In the genomic region with DNA sequence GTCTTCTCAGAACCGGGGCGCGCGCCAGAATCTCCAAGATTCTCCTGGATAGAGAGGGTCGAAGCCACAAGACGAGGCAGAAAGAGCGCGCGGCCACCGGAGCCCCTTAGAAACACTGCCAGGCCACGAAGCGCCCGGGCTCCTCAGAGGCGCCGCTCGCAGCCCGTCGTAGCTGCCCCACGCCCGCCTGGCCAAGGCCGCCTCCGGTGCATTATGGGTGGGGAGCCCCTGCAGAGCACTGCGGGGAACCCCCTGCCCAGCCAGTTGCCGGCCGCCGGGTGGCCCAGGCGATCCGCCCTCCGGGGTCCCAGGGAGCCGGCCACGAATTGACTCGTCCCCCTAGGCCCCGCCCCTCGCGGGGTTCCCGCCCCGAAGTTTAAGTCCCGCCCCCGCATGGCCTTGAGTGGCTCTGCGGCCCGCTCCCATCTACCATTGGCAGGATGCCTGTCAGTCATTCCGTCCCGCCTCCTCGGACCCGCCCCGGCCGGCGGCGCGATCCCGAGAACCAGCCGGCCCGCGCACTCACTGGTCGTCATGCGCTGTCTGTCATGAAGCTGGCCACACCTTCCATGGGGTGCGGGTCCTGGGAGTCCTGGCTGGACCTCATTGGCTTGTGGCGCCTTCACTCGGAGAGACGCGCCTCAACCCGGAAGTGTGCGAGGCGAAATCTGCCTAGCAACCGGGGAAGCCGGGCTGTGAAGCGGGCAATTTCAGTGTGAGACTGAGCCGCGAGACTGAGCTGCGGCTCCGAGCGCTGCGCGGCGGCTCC, we compare ENCODE assay signal across 1 cellular context.
TF ChIP-seq lines count a peak whose summit lies in the region.

No MANE protein-coding gene starts in this region.

TF ChIP-seq in HepG2, 621 proteins besides CTCF, POLR2A, EP300 and RAD21 (continued from another document and continues in another):
- TF ChIP-seq DMAP1 (CRISPR knock-in tag; IDR thresholded peaks at IDR 0.05): peak; percentile 32; the same call in 1 of the 2 replicates
- TF ChIP-seq, protein P1, sequence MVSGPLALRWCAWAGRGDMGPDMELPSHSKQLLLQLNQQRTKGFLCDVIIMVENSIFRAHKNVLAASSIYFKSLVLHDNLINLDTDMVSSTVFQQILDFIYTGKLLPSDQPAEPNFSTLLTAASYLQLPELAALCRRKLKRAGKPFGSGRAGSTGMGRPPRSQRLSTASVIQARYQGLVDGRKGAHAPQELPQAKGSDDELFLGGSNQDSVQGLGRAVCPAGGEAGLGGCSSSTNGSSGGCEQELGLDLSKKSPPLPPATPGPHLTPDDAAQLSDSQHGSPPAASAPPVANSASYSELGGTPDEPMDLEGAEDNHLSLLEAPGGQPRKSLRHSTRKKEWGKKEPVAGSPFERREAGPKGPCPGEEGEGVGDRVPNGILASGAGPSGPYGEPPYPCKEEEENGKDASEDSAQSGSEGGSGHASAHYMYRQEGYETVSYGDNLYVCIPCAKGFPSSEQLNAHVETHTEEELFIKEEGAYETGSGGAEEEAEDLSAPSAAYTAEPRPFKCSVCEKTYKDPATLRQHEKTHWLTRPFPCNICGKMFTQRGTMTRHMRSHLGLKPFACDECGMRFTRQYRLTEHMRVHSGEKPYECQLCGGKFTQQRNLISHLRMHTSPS (CRISPR knock-in tag; IDR thresholded peaks at IDR 0.05; ENCODE audit: low read depth): peak; percentile 27; the same call in 1 of the 2 replicates
- TF ChIP-seq ERF (CRISPR knock-in tag; IDR thresholded peaks at IDR 0.05): peak; percentile 64; the same call in 1 of the 2 replicates
- TF ChIP-seq, protein P2, sequence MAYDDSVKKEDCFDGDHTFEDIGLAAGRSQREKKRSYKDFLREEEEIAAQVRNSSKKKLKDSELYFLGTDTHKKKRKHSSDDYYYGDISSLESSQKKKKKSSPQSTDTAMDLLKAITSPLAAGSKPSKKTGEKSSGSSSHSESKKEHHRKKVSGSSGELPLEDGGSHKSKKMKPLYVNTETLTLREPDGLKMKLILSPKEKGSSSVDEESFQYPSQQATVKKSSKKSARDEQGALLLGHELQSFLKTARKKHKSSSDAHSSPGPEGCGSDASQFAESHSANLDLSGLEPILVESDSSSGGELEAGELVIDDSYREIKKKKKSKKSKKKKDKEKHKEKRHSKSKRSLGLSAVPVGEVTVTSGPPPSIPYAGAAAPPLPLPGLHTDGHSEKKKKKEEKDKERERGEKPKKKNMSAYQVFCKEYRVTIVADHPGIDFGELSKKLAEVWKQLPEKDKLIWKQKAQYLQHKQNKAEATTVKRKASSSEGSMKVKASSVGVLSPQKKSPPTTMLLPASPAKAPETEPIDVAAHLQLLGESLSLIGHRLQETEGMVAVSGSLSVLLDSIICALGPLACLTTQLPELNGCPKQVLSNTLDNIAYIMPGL (CRISPR knock-in tag; IDR thresholded peaks at IDR 0.05; ENCODE audit: borderline replicate concordance in 1 of 2, low read depth in 1 of 2): peak in 1 of 2 experiments; percentile 27; a peak in 1 of 4 replicates
- peak; percentile 74 for TF ChIP-seq KMT2B (CRISPR knock-in tag; IDR thresholded peaks at IDR 0.05)
- no peak for TF ChIP-seq ZNF367 (CRISPR knock-in tag; IDR thresholded peaks at IDR 0.05; ENCODE audit: borderline replicate concordance)
- TF ChIP-seq SAP130 (CRISPR knock-in tag; IDR thresholded peaks at IDR 0.05; ENCODE audit: low read depth): peak; percentile 97
- TF ChIP-seq, protein P3, sequence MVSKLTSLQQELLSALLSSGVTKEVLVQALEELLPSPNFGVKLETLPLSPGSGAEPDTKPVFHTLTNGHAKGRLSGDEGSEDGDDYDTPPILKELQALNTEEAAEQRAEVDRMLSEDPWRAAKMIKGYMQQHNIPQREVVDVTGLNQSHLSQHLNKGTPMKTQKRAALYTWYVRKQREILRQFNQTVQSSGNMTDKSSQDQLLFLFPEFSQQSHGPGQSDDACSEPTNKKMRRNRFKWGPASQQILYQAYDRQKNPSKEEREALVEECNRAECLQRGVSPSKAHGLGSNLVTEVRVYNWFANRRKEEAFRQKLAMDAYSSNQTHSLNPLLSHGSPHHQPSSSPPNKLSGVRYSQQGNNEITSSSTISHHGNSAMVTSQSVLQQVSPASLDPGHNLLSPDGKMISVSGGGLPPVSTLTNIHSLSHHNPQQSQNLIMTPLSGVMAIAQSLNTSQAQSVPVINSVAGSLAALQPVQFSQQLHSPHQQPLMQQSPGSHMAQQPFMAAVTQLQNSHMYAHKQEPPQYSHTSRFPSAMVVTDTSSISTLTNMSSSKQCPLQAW (CRISPR knock-in tag; IDR thresholded peaks at IDR 0.05): peak; percentile 53; the same call in 1 of the 2 replicates
- TF ChIP-seq ZMYM4 (CRISPR knock-in tag; IDR thresholded peaks at IDR 0.05): peak; percentile 71; the same call in 1 of the 2 replicates
- TF ChIP-seq SALL1 (CRISPR knock-in tag; IDR thresholded peaks at IDR 0.05): peak; percentile 10; the same call in 1 of the 2 replicates
- TF ChIP-seq ZBTB39 (CRISPR knock-in tag; IDR thresholded peaks at IDR 0.05): no peak
- peak; percentile 94; the same call in 1 of the 2 replicates for TF ChIP-seq SP1 (IDR thresholded peaks at IDR 0.05)
- TF ChIP-seq SP1 (CRISPR knock-in tag; IDR thresholded peaks at IDR 0.05): peak; percentile 98
- TF ChIP-seq HOXD1 (CRISPR knock-in tag; IDR thresholded peaks at IDR 0.05): 0 out of 2 replicates have a peak, but pooled peaks have one; percentile 14
- no peak for TF ChIP-seq E2F2 (CRISPR knock-in tag; IDR thresholded peaks at IDR 0.05; ENCODE audit: borderline replicate concordance)
- peak; percentile 42; the same call in 1 of the 2 replicates for TF ChIP-seq SRF (IDR thresholded peaks at IDR 0.05; ENCODE audit: low read depth, low read length)
- peak; percentile 84 for TF ChIP-seq E2F1 (CRISPR knock-in tag; IDR thresholded peaks at IDR 0.05)
- no peak for TF ChIP-seq NAIF1 (CRISPR knock-in tag; IDR thresholded peaks at IDR 0.05; ENCODE audit: borderline replicate concordance)
- TF ChIP-seq TBX2 (CRISPR knock-in tag; IDR thresholded peaks at IDR 0.05; ENCODE audit: borderline replicate concordance): no peak; the same call in 1 of the 2 replicates
- TF ChIP-seq, protein P4, sequence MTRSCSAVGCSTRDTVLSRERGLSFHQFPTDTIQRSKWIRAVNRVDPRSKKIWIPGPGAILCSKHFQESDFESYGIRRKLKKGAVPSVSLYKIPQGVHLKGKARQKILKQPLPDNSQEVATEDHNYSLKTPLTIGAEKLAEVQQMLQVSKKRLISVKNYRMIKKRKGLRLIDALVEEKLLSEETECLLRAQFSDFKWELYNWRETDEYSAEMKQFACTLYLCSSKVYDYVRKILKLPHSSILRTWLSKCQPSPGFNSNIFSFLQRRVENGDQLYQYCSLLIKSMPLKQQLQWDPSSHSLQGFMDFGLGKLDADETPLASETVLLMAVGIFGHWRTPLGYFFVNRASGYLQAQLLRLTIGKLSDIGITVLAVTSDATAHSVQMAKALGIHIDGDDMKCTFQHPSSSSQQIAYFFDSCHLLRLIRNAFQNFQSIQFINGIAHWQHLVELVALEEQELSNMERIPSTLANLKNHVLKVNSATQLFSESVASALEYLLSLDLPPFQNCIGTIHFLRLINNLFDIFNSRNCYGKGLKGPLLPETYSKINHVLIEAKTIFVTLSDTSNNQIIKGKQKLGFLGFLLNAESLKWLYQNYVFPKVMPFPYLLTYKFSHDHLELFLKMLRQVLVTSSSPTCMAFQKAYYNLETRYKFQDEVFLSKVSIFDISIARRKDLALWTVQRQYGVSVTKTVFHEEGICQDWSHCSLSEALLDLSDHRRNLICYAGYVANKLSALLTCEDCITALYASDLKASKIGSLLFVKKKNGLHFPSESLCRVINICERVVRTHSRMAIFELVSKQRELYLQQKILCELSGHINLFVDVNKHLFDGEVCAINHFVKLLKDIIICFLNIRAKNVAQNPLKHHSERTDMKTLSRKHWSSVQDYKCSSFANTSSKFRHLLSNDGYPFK (CRISPR knock-in tag; IDR thresholded peaks at IDR 0.05; ENCODE audit: borderline replicate concordance): peak; percentile 3; the same call in 1 of the 2 replicates
- TF ChIP-seq, protein P5, sequence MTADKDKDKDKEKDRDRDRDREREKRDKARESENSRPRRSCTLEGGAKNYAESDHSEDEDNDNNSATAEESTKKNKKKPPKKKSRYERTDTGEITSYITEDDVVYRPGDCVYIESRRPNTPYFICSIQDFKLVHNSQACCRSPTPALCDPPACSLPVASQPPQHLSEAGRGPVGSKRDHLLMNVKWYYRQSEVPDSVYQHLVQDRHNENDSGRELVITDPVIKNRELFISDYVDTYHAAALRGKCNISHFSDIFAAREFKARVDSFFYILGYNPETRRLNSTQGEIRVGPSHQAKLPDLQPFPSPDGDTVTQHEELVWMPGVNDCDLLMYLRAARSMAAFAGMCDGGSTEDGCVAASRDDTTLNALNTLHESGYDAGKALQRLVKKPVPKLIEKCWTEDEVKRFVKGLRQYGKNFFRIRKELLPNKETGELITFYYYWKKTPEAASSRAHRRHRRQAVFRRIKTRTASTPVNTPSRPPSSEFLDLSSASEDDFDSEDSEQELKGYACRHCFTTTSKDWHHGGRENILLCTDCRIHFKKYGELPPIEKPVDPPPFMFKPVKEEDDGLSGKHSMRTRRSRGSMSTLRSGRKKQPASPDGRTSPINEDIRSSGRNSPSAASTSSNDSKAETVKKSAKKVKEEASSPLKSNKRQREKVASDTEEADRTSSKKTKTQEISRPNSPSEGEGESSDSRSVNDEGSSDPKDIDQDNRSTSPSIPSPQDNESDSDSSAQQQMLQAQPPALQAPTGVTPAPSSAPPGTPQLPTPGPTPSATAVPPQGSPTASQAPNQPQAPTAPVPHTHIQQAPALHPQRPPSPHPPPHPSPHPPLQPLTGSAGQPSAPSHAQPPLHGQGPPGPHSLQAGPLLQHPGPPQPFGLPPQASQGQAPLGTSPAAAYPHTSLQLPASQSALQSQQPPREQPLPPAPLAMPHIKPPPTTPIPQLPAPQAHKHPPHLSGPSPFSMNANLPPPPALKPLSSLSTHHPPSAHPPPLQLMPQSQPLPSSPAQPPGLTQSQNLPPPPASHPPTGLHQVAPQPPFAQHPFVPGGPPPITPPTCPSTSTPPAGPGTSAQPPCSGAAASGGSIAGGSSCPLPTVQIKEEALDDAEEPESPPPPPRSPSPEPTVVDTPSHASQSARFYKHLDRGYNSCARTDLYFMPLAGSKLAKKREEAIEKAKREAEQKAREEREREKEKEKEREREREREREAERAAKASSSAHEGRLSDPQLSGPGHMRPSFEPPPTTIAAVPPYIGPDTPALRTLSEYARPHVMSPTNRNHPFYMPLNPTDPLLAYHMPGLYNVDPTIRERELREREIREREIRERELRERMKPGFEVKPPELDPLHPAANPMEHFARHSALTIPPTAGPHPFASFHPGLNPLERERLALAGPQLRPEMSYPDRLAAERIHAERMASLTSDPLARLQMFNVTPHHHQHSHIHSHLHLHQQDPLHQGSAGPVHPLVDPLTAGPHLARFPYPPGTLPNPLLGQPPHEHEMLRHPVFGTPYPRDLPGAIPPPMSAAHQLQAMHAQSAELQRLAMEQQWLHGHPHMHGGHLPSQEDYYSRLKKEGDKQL (CRISPR knock-in tag; IDR thresholded peaks at IDR 0.05; ENCODE audit: low read depth): no peak
- TF ChIP-seq RFX3 (CRISPR knock-in tag; IDR thresholded peaks at IDR 0.05): peak; percentile 73
- peak; percentile 54; the same call in 1 of the 2 replicates for TF ChIP-seq KDM2A (CRISPR knock-in tag; IDR thresholded peaks at IDR 0.05; ENCODE audit: borderline replicate concordance, low read depth)
- peak; percentile 8; the same call in 1 of the 2 replicates for TF ChIP-seq ZBTB2 (CRISPR knock-in tag; IDR thresholded peaks at IDR 0.05; ENCODE audit: low read depth)
- peak; percentile 72; the same call in 1 of the 2 replicates for TF ChIP-seq FOXK1 (CRISPR knock-in tag; IDR thresholded peaks at IDR 0.05; ENCODE audit: borderline replicate concordance, low read depth)
- peak; percentile 43; the same call in 1 of the 2 replicates for TF ChIP-seq POLR2G (IDR thresholded peaks at IDR 0.05; ENCODE audit: low read depth, low read length)
- peak; percentile 29; the same call in 1 of the 2 replicates for TF ChIP-seq IRF9 (CRISPR knock-in tag; IDR thresholded peaks at IDR 0.05; ENCODE audit: borderline replicate concordance)
